Comparison of ENCODE assay signal across 25 cellular contexts in the genomic region with DNA sequence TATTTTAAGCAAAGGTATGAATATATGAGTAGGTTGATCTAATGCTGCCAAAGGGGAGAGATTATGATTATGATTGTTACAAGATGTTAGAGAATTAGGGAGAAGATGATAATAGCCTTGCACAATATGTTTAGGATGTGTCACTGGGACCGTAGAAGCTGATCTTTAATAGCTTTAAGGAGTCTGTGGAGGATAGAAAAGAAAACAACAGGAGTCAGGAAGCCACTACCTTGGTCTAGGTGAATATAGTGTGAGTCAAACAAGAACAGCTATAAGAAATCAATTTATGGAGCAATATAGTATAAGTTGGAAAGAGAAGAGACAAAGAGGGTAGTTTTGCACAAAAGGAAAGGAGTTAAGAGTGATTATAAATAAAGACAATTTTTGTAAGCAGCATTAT.
"Had no signal": no experiment of that assay in that cellular context is flagged by ENCODE, and none has a peak within 500 bp of the region (broad histone marks: within the 10 kb centered on the region; RNA-seq: fewer than 3 reads in every experiment).

No MANE protein-coding gene starts in this region.

- FAIRE-seq: endometrium, kidney, small intestine had no signal

- H3K9ac ChIP-seq: parathyroid adenoma had no signal

- H3K36me3 ChIP-seq: gastroesophageal sphincter, heart left ventricle, right lobe of liver, tibial artery had no signal

- H3K9me3 ChIP-seq: gastroesophageal sphincter, heart left ventricle, mucosa of descending colon, right lobe of liver, testis, tibial artery had no signal

- H3K4me1 ChIP-seq: gastroesophageal sphincter, heart left ventricle, parathyroid adenoma, right lobe of liver, testis, tibial artery had no signal

- H2AFZ ChIP-seq: hepatocyte, parathyroid adenoma had no signal

- H3K4me3 ChIP-seq: gastroesophageal sphincter, heart left ventricle, hepatocyte, lung, mucosa of descending colon, right lobe of liver, testis, tibial artery had no signal

- ATAC-seq: effector memory CD8-positive, alpha-beta T cell; esophagus mucosa; gastroesophageal sphincter; heart left ventricle; left lobe of liver; mucosa of descending colon; natural killer cell treated with Interleukin-12 subunit alpha and Interleukin-12 subunit beta and Interleukin-15 and Interleukin-18, amount 100 ng/mL, for 72 hours; right lobe of liver; stimulated activated memory B cell treated with anti-CD40 and anti-IgM and Interleukin-4, amounts not matched to agents 10 μg/mL and 1 μg/mL and 100 μg/mL, for 72 hours; stimulated activated naive CD8-positive, alpha-beta T cell treated with anti-CD3 and anti-CD28 coated beads, Interleukin-15, Interleukin-2, amounts not matched to agents 100 U/mL and 50 U/mL, for 24 hours had no signal

- H3K27me3 ChIP-seq: gastroesophageal sphincter, heart left ventricle, hepatocyte, right lobe of liver, testis, tibial artery had no signal

- DNase-seq: cortex of kidney; effector memory CD8-positive, alpha-beta T cell; heart left ventricle; kidney; mesenchymal stem cell; mucosa of descending colon; naive B cell; right lobe of liver; small intestine; stimulated activated CD4-positive, alpha-beta T cell treated with anti-CD3 and anti-CD28 coated beads, Interleukin-12 subunit alpha, Interleukin-12 subunit beta, amount 100 ng/mL, for 4 hours; stimulated activated CD4-positive, alpha-beta T cell treated with anti-CD3 and anti-CD28 coated beads, Interleukin-2, amount 100 ng/mL, for 24 hours; stimulated activated CD4-positive, alpha-beta T cell treated with anti-CD3 and anti-CD28 coated beads, Interleukin-4, amount 100 ng/mL, for 24 hours; stimulated activated naive CD8-positive, alpha-beta T cell treated with anti-CD3 and anti-CD28 coated beads, Interleukin-15, Interleukin-2, amounts not matched to agents 100 U/mL and 50 U/mL, for 24 hours; substantia nigra; testis; tibial artery had no signal

- H3K27ac ChIP-seq: gastroesophageal sphincter, heart left ventricle, hepatocyte, parathyroid adenoma, right lobe of liver, testis, tibial artery had no signal

- H3K4me2 ChIP-seq: hepatocyte had no signal

- H3K79me2 ChIP-seq: hepatocyte, parathyroid adenoma had no signal
